29 cellular contexts compared by ENCODE assay signal in genomic region chr5:83090169-83090568, GRCh38.
"Had no signal": no experiment of that assay in that cellular context is flagged by ENCODE, and none has a peak within 500 bp of the region (broad histone marks: within the 10 kb centered on the region; RNA-seq: fewer than 3 reads in every experiment).

No MANE protein-coding gene starts in this region.

- H3K27ac ChIP-seq: stomach, suprapubic skin, testis, thoracic aorta, thyroid gland, tibial artery, tibial nerve, transverse colon, upper lobe of left lung, upper lobe of right lung, uterus, vagina had no signal

- H3K4me3 ChIP-seq: stomach, suprapubic skin, testis, thoracic aorta, thyroid gland, tibial artery, tibial nerve, transverse colon, upper lobe of left lung, upper lobe of right lung, uterus, vagina had no signal

- H3K27me3 ChIP-seq: stomach, suprapubic skin, testis, thyroid gland, tibial artery, tibial nerve, transverse colon, upper lobe of left lung, upper lobe of right lung, uterus, vagina had no signal

- ATAC-seq: stimulated activated effector memory CD8-positive, alpha-beta T cell treated with anti-CD3 and anti-CD28 coated beads, Interleukin-12 subunit alpha, Interleukin-12 subunit beta, amount 100 ng/mL, for 72 hours; stimulated activated memory B cell treated with anti-CD40 and anti-IgM and Interleukin-4, amounts not matched to agents 10 μg/mL and 1 μg/mL and 100 μg/mL, for 72 hours; stimulated activated naive B cell treated with anti-CD40 and anti-IgM and Interleukin-4, amounts not matched to agents 10 μg/mL and 1 μg/mL and 100 μg/mL, for 72 hours; stimulated activated naive CD8-positive, alpha-beta T cell treated with anti-CD3 and anti-CD28 coated beads, Interleukin-15, amount 100 ng/mL, for 72 hours; stimulated activated naive CD8-positive, alpha-beta T cell treated with anti-CD3 and anti-CD28 coated beads, Interleukin-15, Interleukin-2, amounts not matched to agents 100 U/mL and 50 U/mL, for 24 hours; upper lobe of right lung had no signal

- H3K36me3 Mint-ChIP-seq: stimulated activated effector memory CD8-positive, alpha-beta T cell treated with anti-CD3 and anti-CD28 coated beads, Interleukin-12 subunit alpha, Interleukin-12 subunit beta, amount 100 ng/mL, for 72 hours had no signal

- H3K4me3 Mint-ChIP-seq: stimulated activated effector memory CD8-positive, alpha-beta T cell treated with anti-CD3 and anti-CD28 coated beads, Interleukin-12 subunit alpha, Interleukin-12 subunit beta, amount 100 ng/mL, for 72 hours; stimulated activated memory B cell treated with anti-CD40 and anti-IgM and Interleukin-4, amounts not matched to agents 10 μg/mL and 1 μg/mL and 100 μg/mL, for 72 hours; stimulated activated naive B cell treated with anti-CD40 and anti-IgM and Interleukin-4, amounts not matched to agents 10 μg/mL and 1 μg/mL and 100 μg/mL, for 72 hours; stimulated activated naive CD8-positive, alpha-beta T cell treated with anti-CD3 and anti-CD28 coated beads, Interleukin-15, amount 100 ng/mL, for 72 hours; stimulated activated naive CD8-positive, alpha-beta T cell treated with anti-CD3 and anti-CD28 coated beads, Interleukin-15, Interleukin-2, amounts not matched to agents 100 ng/mL and 50 ng/mL, for 24 hours; type B pancreatic cell had no signal

- H3K36me3 ChIP-seq: stomach, suprapubic skin, thoracic aorta, thyroid gland, tibial nerve, transverse colon, upper lobe of left lung, upper lobe of right lung, uterus, vagina had no signal

- FAIRE-seq: urothelium cell line had no signal

- H3K27me3 Mint-ChIP-seq: stimulated activated memory B cell treated with anti-CD40 and anti-IgM and Interleukin-4, amounts not matched to agents 10 μg/mL and 1 μg/mL and 100 μg/mL, for 72 hours; stimulated activated naive B cell treated with anti-CD40 and anti-IgM and Interleukin-4, amounts not matched to agents 10 μg/mL and 1 μg/mL and 100 μg/mL, for 72 hours; stimulated activated naive CD8-positive, alpha-beta T cell treated with anti-CD3 and anti-CD28 coated beads, Interleukin-15, amount 100 ng/mL, for 72 hours; stimulated activated naive CD8-positive, alpha-beta T cell treated with anti-CD3 and anti-CD28 coated beads, Interleukin-15, Interleukin-2, amounts not matched to agents 100 ng/mL and 50 ng/mL, for 24 hours; type B pancreatic cell had no signal

- H3K9me3 ChIP-seq: testis, thyroid gland, upper lobe of right lung, vagina had no signal

- H3K27ac Mint-ChIP-seq: stimulated activated effector memory CD8-positive, alpha-beta T cell treated with anti-CD3 and anti-CD28 coated beads, Interleukin-12 subunit alpha, Interleukin-12 subunit beta, amount 100 ng/mL, for 72 hours; stimulated activated memory B cell treated with anti-CD40 and anti-IgM and Interleukin-4, amounts not matched to agents 10 μg/mL and 1 μg/mL and 100 μg/mL, for 72 hours; stimulated activated naive B cell treated with anti-CD40 and anti-IgM and Interleukin-4, amounts not matched to agents 10 μg/mL and 1 μg/mL and 100 μg/mL, for 72 hours; stimulated activated naive CD8-positive, alpha-beta T cell treated with anti-CD3 and anti-CD28 coated beads, Interleukin-15, amount 100 ng/mL, for 72 hours; stimulated activated naive CD8-positive, alpha-beta T cell treated with anti-CD3 and anti-CD28 coated beads, Interleukin-15, Interleukin-2, amounts not matched to agents 100 ng/mL and 50 ng/mL, for 24 hours; type B pancreatic cell had no signal

- DNase-seq: stimulated activated CD4-positive, alpha-beta T cell treated with anti-CD3 and anti-CD28 coated beads, Interleukin-2, amount 100 ng/mL, for 48 hours; stimulated activated CD4-positive, alpha-beta T cell treated with anti-CD3 and anti-CD28 coated beads, Interleukin-4, amount 100 ng/mL, for 1 hour; stimulated activated CD4-positive, alpha-beta T cell treated with anti-CD3 and anti-CD28 coated beads, Interleukin-4, amount 100 ng/mL, for 24 hours; stimulated activated CD4-positive, alpha-beta T cell treated with anti-CD3 and anti-CD28 coated beads, Interleukin-4, amount 100 ng/mL, for 4 hours; stimulated activated CD8-positive, alpha-beta memory T cell treated with anti-CD3 and anti-CD28 coated beads, Interleukin-4, amount 100 ng/mL, for 48 hours; stimulated activated naive B cell treated with anti-CD40 and anti-IgM and Interleukin-4, amounts not matched to agents 10 μg/mL and 1 μg/mL and 100 μg/mL, for 72 hours; stimulated activated naive CD4-positive, alpha-beta T cell; stimulated activated naive CD4-positive, alpha-beta T cell treated with Interleukin-2 at 50 U/mL for 16 hours; stimulated activated naive CD8-positive, alpha-beta T cell treated with anti-CD3 and anti-CD28 coated beads, Interleukin-15, amount 100 ng/mL, for 72 hours; stimulated activated naive CD8-positive, alpha-beta T cell treated with anti-CD3 and anti-CD28 coated beads, Interleukin-15, Interleukin-2, amounts not matched to agents 100 U/mL and 50 U/mL, for 24 hours; stomach; substantia nigra; testis; thyroid gland; tibial artery; transverse colon; trophoblast cell; upper lobe of left lung; upper lobe of right lung; uterus had no signal

- H3K4me1 ChIP-seq: suprapubic skin, testis, thyroid gland, tibial artery, tibial nerve, transverse colon, upper lobe of left lung, upper lobe of right lung, uterus, vagina had no signal
